In the genomic region with DNA sequence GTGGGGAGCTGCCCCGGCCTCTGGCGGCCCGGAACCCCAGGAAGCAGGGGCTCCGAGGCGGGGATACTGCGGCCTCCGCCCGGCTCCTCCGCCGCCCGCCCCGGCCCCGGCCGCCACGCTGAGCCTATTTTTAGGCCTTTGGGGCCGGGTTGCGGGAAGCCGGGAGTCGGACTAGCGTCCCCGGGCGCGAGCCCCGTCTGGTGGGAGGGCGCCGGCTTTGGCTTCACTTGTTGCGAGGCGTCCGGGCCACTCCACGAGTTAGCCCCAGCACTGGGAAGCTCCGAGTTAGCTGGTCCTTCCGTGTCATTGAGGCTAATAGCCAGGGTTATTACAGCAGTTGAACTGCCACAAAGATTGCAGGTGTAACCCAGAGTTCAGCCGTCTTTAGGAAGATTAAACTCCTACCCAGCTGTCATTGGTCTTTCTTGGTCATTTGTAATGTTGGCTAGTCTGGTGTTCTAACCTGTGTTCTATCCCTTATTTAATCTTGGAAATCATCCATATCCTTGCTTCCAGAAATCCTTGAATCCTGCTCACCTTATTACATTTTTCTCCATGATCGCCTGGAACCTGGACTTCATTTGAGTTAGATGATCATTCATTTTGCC, we compare ENCODE assay signal across 7 cellular contexts. TPM values are rescaled to one million over a fixed set of nuclear protein-coding genes. Genes with fewer than 3 reads are reported as not detected.
DNase-seq lines count a peak whose midpoint lies in the region; ATAC-seq and TF ChIP-seq lines count a peak whose summit lies in the region.

No MANE protein-coding gene starts in this region.

- no peak for TF ChIP-seq CTCF in GM20000 (IDR thresholded peaks at IDR 0.05; ENCODE audit: extremely low read depth, missing control alignments)

- peaks cover 18% of the 10 kb centered on the region for H3K36me3 Mint-ChIP-seq in T-helper 1 cell treated with Interleukin-12 subunit alpha and Interleukin-12 subunit beta and Interleukin-4 antibody, amounts not matched to agents 30 μg/mL and 1 μg/mL, for 36 hours (ENCODE audit: low read depth)

- no peaks in the 10 kb centered on the region for H3K27me3 Mint-ChIP-seq in T-helper 1 cell treated with Interleukin-12 subunit alpha and Interleukin-12 subunit beta and Interleukin-4 antibody, amounts not matched to agents 30 μg/mL and 1 μg/mL, for 36 hours (ENCODE audit: low read depth)

- H3K4me3 Mint-ChIP-seq in T-helper 1 cell treated with Interleukin-12 subunit alpha and Interleukin-12 subunit beta and Interleukin-4 antibody, amounts not matched to agents 30 μg/mL and 1 μg/mL, for 36 hours: peak overlapping the region; percentile 77

- H3K4me1 Mint-ChIP-seq in T-helper 1 cell treated with Interleukin-12 subunit alpha and Interleukin-12 subunit beta and Interleukin-4 antibody, amounts not matched to agents 30 μg/mL and 1 μg/mL, for 36 hours (ENCODE audit: low read depth): peaks cover 30% of the 10 kb centered on the region

- DNase-seq in GF-D8 (lab: John Stamatoyannopoulos, UW) (peak; percentile 10), GM20000 (ENCODE audit: low spot score) (peak; percentile 62), cerebellum (ENCODE audit: low spot score) (peak; percentile 33), left kidney (ENCODE audit: low read depth, low spot score) (peak; percentile 79)
- DNase-seq in stimulated activated CD8-positive, alpha-beta memory T cell treated with anti-CD3 and anti-CD28 coated beads, Interleukin-2, amount 100 ng/mL, for 48 hours (ENCODE audit: low read depth in 2 of 2): peak; percentile 9 to 23

- H3K27ac Mint-ChIP-seq in T-helper 1 cell treated with Interleukin-12 subunit alpha and Interleukin-12 subunit beta and Interleukin-4 antibody, amounts not matched to agents 30 μg/mL and 1 μg/mL, for 36 hours: peak overlapping the region; percentile 73

- no peaks in the 10 kb centered on the region for H3K9me3 Mint-ChIP-seq in T-helper 1 cell treated with Interleukin-12 subunit alpha and Interleukin-12 subunit beta and Interleukin-4 antibody, amounts not matched to agents 30 μg/mL and 1 μg/mL, for 36 hours

- peak; percentile 2 for ATAC-seq in HG03558 (IDR thresholded peaks at IDR 0.05; ENCODE audit: extremely low read depth, unreplicated experiment)

RNA-seq across cellular contexts. Expression of a gene that starts 0.8 kb away (rescaled TPM):
- total RNA-seq in cerebellum: 27.4 TPM

Comparison
In these comparisons a context has a peak if more than half of its experiments do, and no peak if none do; other contexts are left out.
1. Peak in every context shown above with its lines: DNase-seq and ATAC-seq.
2. DNase-seq: peak in every context shown above with its lines; median percentile 79 in left kidney; 62 in GM20000; 33 in cerebellum; 16 in stimulated activated CD8-positive, alpha-beta memory T cell treated with anti-CD3 and anti-CD28 coated beads, Interleukin-2, amount 100 ng/mL, for 48 hours; 10 in GF-D8.